22 cellular contexts compared by ENCODE assay signal in genomic region chr4:6043188-6043587, GRCh38. TPM values are rescaled to one million over a fixed set of nuclear protein-coding genes. Genes with fewer than 3 reads are reported as not detected.
"Had no signal": no experiment of that assay in that cellular context is flagged by ENCODE, and none has a peak within 500 bp of the region (broad histone marks: within the 10 kb centered on the region; RNA-seq: fewer than 3 reads in every experiment).

No MANE protein-coding gene starts in this region.

- H3K4me3 Mint-ChIP-seq: activated CD4-positive, alpha-beta memory T cell treated with anti-CD3 and anti-CD28 coated beads, Interleukin-2, amount 10 ng/mL, durations not matched to agents 7 days and 5 days; activated CD4-positive, alpha-beta T cell treated with anti-CD3 and anti-CD28 coated beads for 36 hours; activated CD4-positive, alpha-beta T cell treated with anti-CD3 and anti-CD28 coated beads, Interleukin-2, amount 10 ng/mL, durations not matched to agents 24 days and 14 days; activated naive CD4-positive, alpha-beta T cell treated with anti-CD3 and anti-CD28 coated beads, Interleukin-2, amount 10 ng/mL, durations not matched to agents 7 days and 5 days; activated naive CD8-positive, alpha-beta T cell treated with anti-CD3 and anti-CD28 coated beads, Interleukin-2, amount 10 ng/mL, durations not matched to agents 7 days and 5 days; activated T-cell treated with anti-CD3 and anti-CD28 coated beads, Interleukin-2, amount 50 U/mL, for 24 hours; activated T-cell treated with anti-CD3 and anti-CD28 coated beads, Interleukin-2, amount 50 U/mL, for 72 hours had no signal

- H3K27ac ChIP-seq: brain microvascular endothelial cell, colonic mucosa had no signal

- H3K9me3 ChIP-seq: colonic mucosa had no signal

- H3K27me3 ChIP-seq: brain microvascular endothelial cell, colonic mucosa had no signal

- H3K27ac Mint-ChIP-seq: activated CD4-positive, alpha-beta memory T cell treated with anti-CD3 and anti-CD28 coated beads, Interleukin-2, amount 10 ng/mL, durations not matched to agents 7 days and 5 days; activated CD4-positive, alpha-beta T cell treated with anti-CD3 and anti-CD28 coated beads for 36 hours; activated naive CD8-positive, alpha-beta T cell treated with anti-CD3 and anti-CD28 coated beads, Interleukin-2, amount 10 ng/mL, durations not matched to agents 7 days and 5 days; activated T-cell treated with anti-CD3 and anti-CD28 coated beads, Interleukin-2, amount 50 U/mL, for 24 hours; activated T-cell treated with anti-CD3 and anti-CD28 coated beads, Interleukin-2, amount 50 U/mL, for 72 hours had no signal

- DNase-seq: activated CD4-positive, alpha-beta memory T cell treated with anti-CD3 and anti-CD28 coated beads, Interleukin-2, amount 10 ng/mL, durations not matched to agents 7 days and 5 days; activated CD4-positive, alpha-beta T cell treated with anti-CD3 and anti-CD28 coated beads for 36 hours; activated CD4-positive, alpha-beta T cell treated with anti-CD3 and anti-CD28 coated beads, Interleukin-2, amount 10 ng/mL, durations not matched to agents 24 days and 14 days; activated CD4-positive, CD25-positive, alpha-beta regulatory T cell; activated CD4-positive, CD25-positive, alpha-beta regulatory T cell treated with anti-CD3 and anti-CD28 coated beads, Interleukin-2, amount 50 U/mL, for 72 hours; activated CD8-positive, alpha-beta memory T cell treated with anti-CD3 and anti-CD28 coated beads, Interleukin-2, amount 50 U/mL, for 48 hours; activated gamma-delta T cell; activated naive CD4-positive, alpha-beta T cell; activated naive CD4-positive, alpha-beta T cell treated with anti-CD3 and anti-CD28 coated beads, Interleukin-2, amount 10 ng/mL, durations not matched to agents 7 days and 5 days; activated naive CD8-positive, alpha-beta T cell treated with anti-CD3 and anti-CD28 coated beads, Interleukin-2, amount 10 ng/mL, durations not matched to agents 7 days and 5 days; activated T-cell treated with anti-CD3 and anti-CD28 coated beads for 4 hours; activated T-cell treated with anti-CD3 and anti-CD28 coated beads, Interleukin-2, amount 50 U/mL, for 24 hours; activated T-cell treated with anti-CD3 and anti-CD28 coated beads, Interleukin-2, amount 50 U/mL, for 72 hours; brain microvascular endothelial cell; colonic mucosa; effector CD8-positive, alpha-beta T cell; foreskin fibroblast; T-helper 2 cell had no signal

- H3K36me3 ChIP-seq: brain microvascular endothelial cell, colonic mucosa had no signal

- H3K9me3 Mint-ChIP-seq: activated CD4-positive, alpha-beta memory T cell treated with anti-CD3 and anti-CD28 coated beads, Interleukin-2, amount 10 ng/mL, durations not matched to agents 7 days and 5 days; activated CD4-positive, alpha-beta T cell treated with anti-CD3 and anti-CD28 coated beads, Interleukin-2, amount 10 ng/mL, durations not matched to agents 24 days and 14 days; activated naive CD4-positive, alpha-beta T cell treated with anti-CD3 and anti-CD28 coated beads, Interleukin-2, amount 10 ng/mL, durations not matched to agents 7 days and 5 days; activated naive CD4-positive, alpha-beta T cell treated with anti-CD3 and anti-CD28 coated beads, Interleukin-2, amount 50 U/mL, for 72 hours; activated naive CD8-positive, alpha-beta T cell treated with anti-CD3 and anti-CD28 coated beads, Interleukin-2, amount 10 ng/mL, durations not matched to agents 7 days and 5 days; activated T-cell treated with anti-CD3 and anti-CD28 coated beads, Interleukin-2, amount 50 U/mL, for 24 hours; activated T-cell treated with anti-CD3 and anti-CD28 coated beads, Interleukin-2, amount 50 U/mL, for 72 hours had no signal

- H3K4me1 ChIP-seq: colonic mucosa had no signal

- H3K36me3 Mint-ChIP-seq: activated naive CD4-positive, alpha-beta T cell treated with anti-CD3 and anti-CD28 coated beads, Interleukin-2, amount 10 ng/mL, durations not matched to agents 7 days and 5 days; activated naive CD4-positive, alpha-beta T cell treated with anti-CD3 and anti-CD28 coated beads, Interleukin-2, amount 50 U/mL, for 72 hours; activated naive CD8-positive, alpha-beta T cell treated with anti-CD3 and anti-CD28 coated beads, Interleukin-2, amount 10 ng/mL, durations not matched to agents 7 days and 5 days had no signal

- ATAC-seq: activated CD4-positive, alpha-beta T cell treated with anti-CD3 and anti-CD28 coated beads for 36 hours; esophagus mucosa had no signal

- H3K4me3 ChIP-seq: colonic mucosa had no signal

- H3K4me1 Mint-ChIP-seq: activated naive CD4-positive, alpha-beta T cell treated with anti-CD3 and anti-CD28 coated beads, Interleukin-2, amount 10 ng/mL, durations not matched to agents 7 days and 5 days had no signal

- H3K27me3 Mint-ChIP-seq: activated CD4-positive, alpha-beta memory T cell treated with anti-CD3 and anti-CD28 coated beads, Interleukin-2, amount 10 ng/mL, durations not matched to agents 7 days and 5 days; activated CD4-positive, alpha-beta T cell treated with anti-CD3 and anti-CD28 coated beads, Interleukin-2, amount 10 ng/mL, durations not matched to agents 24 days and 14 days; activated naive CD4-positive, alpha-beta T cell treated with anti-CD3 and anti-CD28 coated beads, Interleukin-2, amount 10 ng/mL, durations not matched to agents 7 days and 5 days had no signal

RNA-seq across cellular contexts. Expression of gene C4orf50, which starts 25.0 kb away (rescaled TPM):
- total RNA-seq: bronchial epithelial cell, epithelial cell of proximal tubule had no signal
